In the genomic region with DNA sequence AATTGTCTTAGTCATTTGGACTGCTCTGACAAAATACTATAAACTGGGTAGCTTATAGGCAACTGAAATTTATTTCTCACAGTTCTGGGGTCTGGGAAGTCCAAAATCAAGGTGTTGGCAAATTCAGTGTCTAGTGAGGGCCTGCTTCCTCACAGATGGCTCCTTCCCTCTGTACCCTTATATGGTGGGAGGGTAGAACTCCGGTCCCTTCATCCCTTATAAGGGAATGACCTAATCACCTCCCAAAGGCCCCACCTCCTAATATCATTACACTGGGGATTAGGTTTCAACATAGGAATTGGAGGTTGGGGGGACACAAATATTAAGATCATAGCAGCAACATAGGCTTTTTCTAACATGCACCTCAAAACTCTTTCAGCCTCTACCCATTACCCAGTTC, we compare ENCODE assay signal across 13 cellular contexts. TPM values are rescaled to one million over a fixed set of nuclear protein-coding genes. Genes with fewer than 3 reads are reported as not detected.
DNase-seq lines count a peak whose midpoint lies in the region; ATAC-seq, FAIRE-seq and TF ChIP-seq lines count a peak whose summit lies in the region.
"Had no signal": no experiment of that assay in that cellular context is flagged by ENCODE, and none has a peak within 500 bp of the region (broad histone marks: within the 10 kb centered on the region; RNA-seq: fewer than 3 reads in every experiment).

No MANE protein-coding gene starts in this region.

- TF ChIP-seq POLR2A in HCT116 (IDR thresholded peaks at IDR 0.05; ENCODE audit: borderline replicate concordance, extremely low read depth, insufficient read depth, insufficient read length), result no peak
- TF ChIP-seq POLR2A in GM12892 (IDR thresholded peaks at IDR 0.05; ENCODE audit: low read depth, low read length), result no peak

- H4K20me1 ChIP-seq in HCT116 (ENCODE audit: insufficient read depth), result no peaks in the 10 kb centered on the region

- peaks cover 6 to 18% (median 7%) of the 10 kb centered on the region in 3 donors for H3K36me3 Mint-ChIP-seq in CD8-positive, alpha-beta memory T cell

- H3K9me3 ChIP-seq in CD8-positive, alpha-beta memory T cell (ENCODE audit: low read length), result no peaks in the 10 kb centered on the region
- H3K9me3 ChIP-seq in HCT116 (ENCODE audit: control insufficient read depth in 1 of 2, insufficient read depth in 1 of 2, low read depth in 1 of 2, low read length in 2 of 2) (no peaks in the 10 kb centered on the region), mucosa of stomach (ENCODE audit: control insufficient read depth, low read length) (no peaks in the 10 kb centered on the region)
- H3K9me3 ChIP-seq: HAP-1, psoas muscle had no signal

- H3K36me3 ChIP-seq in CD8-positive, alpha-beta memory T cell (ENCODE audit: insufficient read depth, low read length), result no peaks in the 10 kb centered on the region
- H3K36me3 ChIP-seq in HCT116 (ENCODE audit: control insufficient read depth in 1 of 2, insufficient read depth in 2 of 2, low read length in 2 of 2) (no peaks in the 10 kb centered on the region; a peak in 1 of 4 replicates), mucosa of stomach (ENCODE audit: control insufficient read depth, insufficient read depth, low read length) (no peaks in the 10 kb centered on the region)

- POLR2A ChIA-PET in CD8-positive, alpha-beta memory T cell (lab: Charles Lee), result no interaction called here
- POLR2A ChIA-PET in HCT116 (lab: Charles Lee), result no interaction called here

- CTCF ChIA-PET in CD8-positive, alpha-beta memory T cell (lab: Charles Lee), result no interaction called here
- CTCF ChIA-PET in HCT116 (lab: Charles Lee), result interaction anchor here (0.5 kb wide), 1 partner anchor 1931 kb away, joined by 3 read pairs; no protein-coding TSS in a partner anchor

- peaks cover 11% of the 10 kb centered on the region for H3K4me1 ChIP-seq in CD8-positive, alpha-beta memory T cell (ENCODE audit: insufficient read depth, low read length)
- H3K4me1 ChIP-seq in HCT116 (ENCODE audit: control insufficient read depth in 1 of 2, insufficient read depth in 2 of 2, low read length in 2 of 2) (peaks cover 6 to 20% of the 10 kb centered on the region in 2 experiments), mucosa of stomach (ENCODE audit: control insufficient read depth, insufficient read depth, low read length) (peaks cover 11% of the 10 kb centered on the region)
- H3K4me1 ChIP-seq: HAP-1, psoas muscle had no signal

- TF ChIP-seq CTCF in HCT116 (IDR thresholded peaks at IDR 0.05 in 2 of 3, conservative IDR thresholded peaks at IDR 0.05 in 1 of 3; ENCODE audit: borderline replicate concordance in 1 of 3, insufficient read depth in 1 of 3, low read depth in 2 of 3, low read length in 2 of 3) (no peak), cardiac fibroblast (IDR thresholded peaks at IDR 0.05; ENCODE audit: low read depth, low read length) (no peak)

- H3K9me3 Mint-ChIP-seq in CD8-positive, alpha-beta memory T cell, result no peaks in the 10 kb centered on the region

- H3K79me2 ChIP-seq in HCT116 (ENCODE audit: insufficient read depth, low read length), result no peaks in the 10 kb centered on the region

- H3K9ac ChIP-seq in HCT116 (ENCODE audit: low read length), result no peak overlapping the region
- H3K9ac ChIP-seq in mucosa of stomach (ENCODE audit: low read length), result no peak overlapping the region

- no peak for TF ChIP-seq RAD21 in HCT116 (IDR thresholded peaks at IDR 0.05; ENCODE audit: low read depth)

- intact Hi-C loops in HCT116 (cut with micrococcal nuclease), result no loop called here

- no peaks in the 10 kb centered on the region for H3K27me3 ChIP-seq in CD8-positive, alpha-beta memory T cell (ENCODE audit: insufficient read depth, low read length, poor library complexity, severe bottlenecking)
- H3K27me3 ChIP-seq in HCT116 (ENCODE audit: insufficient read depth, low read length) (no peaks in the 10 kb centered on the region), mucosa of stomach (ENCODE audit: control insufficient read depth, insufficient read depth, low read length) (no peaks in the 10 kb centered on the region)

- H2AFZ ChIP-seq in HCT116 (ENCODE audit: low read depth, low read length, poor library complexity, severe bottlenecking), result peak overlapping the region; percentile 26

- peak overlapping the region; percentile 59; the same call in 1 of the 2 replicates for H3K4me2 ChIP-seq in HCT116 (ENCODE audit: low read length)

- RAD21 ChIA-PET in HCT116 (lab: Charles Lee; ENCODE audit: low non-redundant PET in 1 of 2, low total read pairs in 2 of 2, uncharacterized antibody in 2 of 2, unreplicated experiment in 2 of 2), result no interaction called here

- peaks cover 8 to 12% (median 11%) of the 10 kb centered on the region in 3 donors for H3K4me1 Mint-ChIP-seq in CD8-positive, alpha-beta memory T cell

- no peak for DNase-seq in CD8-positive, alpha-beta memory T cell
- DNase-seq in HCT116 (ENCODE audit: low read depth, low spot score), result no peak
- DNase-seq in cardiac fibroblast (ENCODE audit: low read depth in 2 of 2), result peak; percentile 12 to 40
- DNase-seq in NCI-H524 (lab: John Stamatoyannopoulos, UW), result no peak
- DNase-seq in GM12892 (ENCODE audit: insufficient read length), result no peak
- no peak for DNase-seq in stimulated activated CD4-positive, alpha-beta T cell treated with anti-CD3 and anti-CD28 coated beads, Interleukin-12 subunit alpha, Interleukin-12 subunit beta, amount 100 ng/mL, for 4 hours
- no peak for DNase-seq in AG20443 (ENCODE audit: low spot score)
- DNase-seq: hippocampal formation, NCI-H748 treated with DMSO at 0.1 percent for 48 hours, psoas muscle had no signal

- peak overlapping the region in 6 of 8 donors; percentile 49 to 92 (median 86) for H3K27ac Mint-ChIP-seq in CD8-positive, alpha-beta memory T cell

- H3K27me3 Mint-ChIP-seq in CD8-positive, alpha-beta memory T cell, result no peaks in the 10 kb centered on the region

- H3K4me3 ChIP-seq in CD8-positive, alpha-beta memory T cell (ENCODE audit: low read length), result no peak overlapping the region
- H3K4me3 ChIP-seq in HCT116 (replicated peaks in 1 of 2; ENCODE audit: low read depth in 1 of 2, low read length in 2 of 2) (no peak overlapping the region), cardiac fibroblast (replicated peaks in 1 of 2; ENCODE audit: low read depth in 2 of 2, low read length in 2 of 2) (no peak overlapping the region), mucosa of stomach (ENCODE audit: low read length) (peak overlapping the region; percentile 1)
- H3K4me3 ChIP-seq: HAP-1, psoas muscle, SK-N-MC had no signal

- FAIRE-seq in GM12892 (lab: Jason Lieb, UNC), result no peak

- BruUV-seq in HCT116 (replicated peaks; lab: Mats Ljungman, UMichigan), result no TSS peak

- H3K27ac ChIP-seq in CD8-positive, alpha-beta memory T cell (ENCODE audit: low read depth, low read length), result peak overlapping the region; percentile 43
- H3K27ac ChIP-seq in HCT116 (ENCODE audit: low read depth, low read length), result peak overlapping the region; percentile 63; the same call in 1 of the 2 replicates
- H3K27ac ChIP-seq: psoas muscle had no signal

- no peak for ATAC-seq in HCT116

- no peaks in the 10 kb centered on the region for H3K9me2 ChIP-seq in HCT116 (ENCODE audit: insufficient read depth)

- H3K4me3 Mint-ChIP-seq in CD8-positive, alpha-beta memory T cell, result no peak overlapping the region

TF ChIP-seq in HCT116, 20 proteins besides CTCF, POLR2A, EP300 and RAD21:
- TF ChIP-seq YY1 (IDR thresholded peaks at IDR 0.05; ENCODE audit: extremely low read depth, insufficient replicate concordance, low read depth, low read length) (no peak), ELF1 (IDR thresholded peaks at IDR 0.05; ENCODE audit: borderline replicate concordance, low read depth) (no peak)

RNA-seq across cellular contexts. Expression of a gene that starts 7.3 kb away (rescaled TPM):
- 10 to 100 TPM; 14.0 to 15.2 TPM for total RNA-seq in CD8-positive, alpha-beta memory T cell
- 21.5 TPM for polyA plus RNA-seq in CD8-positive, alpha-beta memory T cell
- 10.5 TPM for total RNA-seq in HCT116 (2021; ENCODE audit: unreplicated experiment)
- 10.5 and 10.8 TPM in 2 replicates for polyA plus RNA-seq in HCT116 (2012)
- 7.4 TPM for polyA plus RNA-seq in GM12892 (2012; ENCODE audit: missing spikeins)

RNA-seq across cellular contexts. Expression of a gene that starts 10.6 kb away (rescaled TPM):
- 100 to 1,000 TPM; 150 to 153 TPM for total RNA-seq in CD8-positive, alpha-beta memory T cell
- 109 TPM for polyA plus RNA-seq in CD8-positive, alpha-beta memory T cell
- total RNA-seq in HCT116 (2021; ENCODE audit: unreplicated experiment), result 93.8 TPM
- 119 and 125 TPM in 2 replicates for polyA plus RNA-seq in HCT116 (2012)
- polyA plus RNA-seq in GM12892 (2012; ENCODE audit: missing spikeins), result 105 TPM

RNA-seq across cellular contexts. Expression of a gene that starts 23.4 kb away (rescaled TPM):
- total RNA-seq in CD8-positive, alpha-beta memory T cell, result 10 to 100 TPM; 12.8 to 13.5 TPM
- 17.8 TPM for polyA plus RNA-seq in CD8-positive, alpha-beta memory T cell
- total RNA-seq in HCT116 (2021; ENCODE audit: unreplicated experiment), result 12.9 TPM
- 12.5 and 15.5 TPM in 2 replicates for polyA plus RNA-seq in HCT116 (2012)
- polyA plus RNA-seq in GM12892 (2012; ENCODE audit: missing spikeins), result 5.9 TPM

RNA-seq across cellular contexts. Expression of a gene that starts 42.1 kb away (rescaled TPM):
- 100 to 1,000 TPM; 245 to 255 TPM for total RNA-seq in CD8-positive, alpha-beta memory T cell
- 272 TPM for polyA plus RNA-seq in CD8-positive, alpha-beta memory T cell
- 233 TPM for total RNA-seq in HCT116 (2021; ENCODE audit: unreplicated experiment)
- 217 and 219 TPM in 2 replicates for polyA plus RNA-seq in HCT116 (2012)
- 509 TPM for polyA plus RNA-seq in GM12892 (2012; ENCODE audit: missing spikeins)

RNA-seq across cellular contexts. Expression of a gene that starts 56.2 kb away (rescaled TPM):
- total RNA-seq in CD8-positive, alpha-beta memory T cell, result 100 to 1,000 TPM; 105 to 107 TPM
- polyA plus RNA-seq in CD8-positive, alpha-beta memory T cell, result 69.4 TPM
- 64.9 TPM for total RNA-seq in HCT116 (2021; ENCODE audit: unreplicated experiment)
- 66.2 and 68.6 TPM in 2 replicates for polyA plus RNA-seq in HCT116 (2012)
- polyA plus RNA-seq in GM12892 (2012; ENCODE audit: missing spikeins), result 30.4 TPM

Comparison
In these comparisons a context has a peak if more than half of its experiments do, and no peak if none do; other contexts are left out.
1. DNase-seq: peak in cardiac fibroblast (2 of 2); none in CD8-positive, alpha-beta memory T cell (0 of 5), HCT116 (single experiment), NCI-H524 (0 of 2), GM12892 (single experiment), stimulated activated CD4-positive, alpha-beta T cell treated with anti-CD3 and anti-CD28 coated beads, Interleukin-12 subunit alpha, Interleukin-12 subunit beta, amount 100 ng/mL, for 4 hours (single experiment) and AG20443 (single experiment).